10 cellular contexts compared by ENCODE assay signal in genomic region chr4:140233811-140234696, GRCh38.
DNase-seq lines count a peak whose midpoint lies in the region; ATAC-seq lines count a peak whose summit lies in the region.
"Had no signal": no experiment of that assay in that cellular context is flagged by ENCODE, and none has a peak within 500 bp of the region (broad histone marks: within the 10 kb centered on the region; RNA-seq: fewer than 3 reads in every experiment).

No MANE protein-coding gene starts in this region.

- no peaks in the 10 kb centered on the region for H3K36me3 Mint-ChIP-seq in stimulated activated effector memory CD8-positive, alpha-beta T cell treated with anti-CD3 and anti-CD28 coated beads, Interleukin-12 subunit alpha, Interleukin-12 subunit beta, amount 100 ng/mL, for 72 hours

- peak; percentile 64 for DNase-seq in NOMO-1 treated with DMSO at 0.1 percent for 48 hours (lab: John Stamatoyannopoulos, UW; ENCODE audit: unreplicated experiment)
- no peak for DNase-seq in NOMO-1 treated with dmso at 0.1 percent for 144 hours (lab: John Stamatoyannopoulos, UW; ENCODE audit: unreplicated experiment)
- peak; percentile 14 for DNase-seq in SW480 (ENCODE audit: low spot score)
- peak; percentile 36 for DNase-seq in fibroblast of gingiva (ENCODE audit: low read depth)
- no peak for DNase-seq in stimulated activated effector memory CD8-positive, alpha-beta T cell treated with anti-CD3 and anti-CD28 coated beads, Interleukin-12 subunit alpha, Interleukin-12 subunit beta, amount 100 ng/mL, for 72 hours (ENCODE audit: low spot score in 2 of 2)
- DNase-seq in amygdala (lab: John Stamatoyannopoulos, UW) = no peak
- DNase-seq in NCI-H345 (lab: John Stamatoyannopoulos, UW) = no peak
- DNase-seq: left ventricle myocardium inferior, NCI-H2107 had no signal

- no peaks in the 10 kb centered on the region for H3K9me3 Mint-ChIP-seq in stimulated activated effector memory CD8-positive, alpha-beta T cell treated with anti-CD3 and anti-CD28 coated beads, Interleukin-12 subunit alpha, Interleukin-12 subunit beta, amount 100 ng/mL, for 72 hours

- peak overlapping the region; percentile 92 for H3K27ac Mint-ChIP-seq in stimulated activated effector memory CD8-positive, alpha-beta T cell treated with anti-CD3 and anti-CD28 coated beads, Interleukin-12 subunit alpha, Interleukin-12 subunit beta, amount 100 ng/mL, for 72 hours

- peak; percentile 61 for ATAC-seq in stimulated activated effector memory CD8-positive, alpha-beta T cell treated with anti-CD3 and anti-CD28 coated beads, Interleukin-12 subunit alpha, Interleukin-12 subunit beta, amount 100 ng/mL, for 72 hours
- no peak for ATAC-seq in activated CD4-positive, CD25-positive, alpha-beta regulatory T cell treated with anti-CD3 and anti-CD28 coated beads, Interleukin-2, amount 50 U/mL, for 24 hours

- peak overlapping the region; percentile 44 for H3K4me3 Mint-ChIP-seq in stimulated activated effector memory CD8-positive, alpha-beta T cell treated with anti-CD3 and anti-CD28 coated beads, Interleukin-12 subunit alpha, Interleukin-12 subunit beta, amount 100 ng/mL, for 72 hours

- H3K4me1 Mint-ChIP-seq in stimulated activated effector memory CD8-positive, alpha-beta T cell treated with anti-CD3 and anti-CD28 coated beads, Interleukin-12 subunit alpha, Interleukin-12 subunit beta, amount 100 ng/mL, for 72 hours = peaks cover 15% of the 10 kb centered on the region

Comparison
In these comparisons a context has a peak if more than half of its experiments do, and no peak if none do; other contexts are left out.
1. DNase-seq: peak in NOMO-1 treated with DMSO at 0.1 percent for 48 hours (single experiment), SW480 (single experiment) and fibroblast of gingiva (single experiment); none in NOMO-1 treated with dmso at 0.1 percent for 144 hours (single experiment), stimulated activated effector memory CD8-positive, alpha-beta T cell treated with anti-CD3 and anti-CD28 coated beads, Interleukin-12 subunit alpha, Interleukin-12 subunit beta, amount 100 ng/mL, for 72 hours (0 of 2), amygdala (0 of 56) and NCI-H345 (single experiment).